12 cellular contexts compared by ENCODE assay signal in genomic region chr17:29257756-29258155, GRCh38. TPM values are rescaled to one million over a fixed set of nuclear protein-coding genes. Genes with fewer than 3 reads are reported as not detected.
DNase-seq lines count a peak whose midpoint lies in the region; ATAC-seq and TF ChIP-seq lines count a peak whose summit lies in the region.
"Had no signal": no experiment of that assay in that cellular context is flagged by ENCODE, and none has a peak within 500 bp of the region (broad histone marks: within the 10 kb centered on the region; RNA-seq: fewer than 3 reads in every experiment).

No MANE protein-coding gene starts in this region.

- no peak overlapping the region for H3K4me3 ChIP-seq in SK-N-MC
- no peak overlapping the region for H3K4me3 ChIP-seq in fibroblast of villous mesenchyme (ENCODE audit: low read depth, low read length)
- H3K4me3 ChIP-seq: SJCRH30 had no signal

- H3K4me1 Mint-ChIP-seq in stimulated activated naive B cell treated with anti-CD40 and anti-IgM and Interleukin-4, amounts not matched to agents 10 μg/mL and 1 μg/mL and 100 μg/mL, for 72 hours: peaks cover 3 to 9% of the 10 kb centered on the region in 2 donors
- H3K4me1 Mint-ChIP-seq in type B pancreatic cell (ENCODE audit: unreplicated experiment): peaks cover 3% of the 10 kb centered on the region

- H3K36me3 Mint-ChIP-seq in stimulated activated naive B cell treated with anti-CD40 and anti-IgM and Interleukin-4, amounts not matched to agents 10 μg/mL and 1 μg/mL and 100 μg/mL, for 72 hours: peaks cover 9 to 21% of the 10 kb centered on the region in 2 donors
- H3K36me3 Mint-ChIP-seq in type B pancreatic cell: peaks cover 11% of the 10 kb centered on the region

- no peaks in the 10 kb centered on the region for H3K9me3 Mint-ChIP-seq in stimulated activated naive B cell treated with anti-CD40 and anti-IgM and Interleukin-4, amounts not matched to agents 10 μg/mL and 1 μg/mL and 100 μg/mL, for 72 hours
- H3K9me3 Mint-ChIP-seq in type B pancreatic cell: no peaks in the 10 kb centered on the region

- peak; percentile 58 for DNase-seq in HCEC 1CT
- no peak for DNase-seq in SK-N-MC (ENCODE audit: low read depth, low spot score)
- peak; percentile 79 for DNase-seq in fibroblast of villous mesenchyme (ENCODE audit: low read depth)
- no peak for DNase-seq in stimulated activated naive B cell treated with anti-CD40 and anti-IgM and Interleukin-4, amounts not matched to agents 10 μg/mL and 1 μg/mL and 100 μg/mL, for 72 hours
- DNase-seq in kidney glomerular epithelial cell (lab: John Stamatoyannopoulos, UW): no peak
- no peak for DNase-seq in DMS79 (lab: John Stamatoyannopoulos, UW)
- DNase-seq in type B pancreatic cell (ENCODE audit: extremely low spot score, unreplicated experiment): no peak
- DNase-seq: DMS153, Kasumi-1, SJCRH30 had no signal

- H3K9ac ChIP-seq in SK-N-MC (ENCODE audit: insufficient read length): no peak overlapping the region

- no peak overlapping the region for H3K4me3 Mint-ChIP-seq in stimulated activated naive B cell treated with anti-CD40 and anti-IgM and Interleukin-4, amounts not matched to agents 10 μg/mL and 1 μg/mL and 100 μg/mL, for 72 hours
- no peak overlapping the region for H3K4me3 Mint-ChIP-seq in type B pancreatic cell

- peaks cover 68% of the 10 kb centered on the region for H3K36me3 ChIP-seq in SK-N-MC (ENCODE audit: insufficient read depth, low read length)

- no peaks in the 10 kb centered on the region for H3K9me3 ChIP-seq in SK-N-MC (ENCODE audit: low read depth, low read length)
- H3K9me3 ChIP-seq: SJCRH30 had no signal

- no peaks in the 10 kb centered on the region for H3K27me3 Mint-ChIP-seq in stimulated activated naive B cell treated with anti-CD40 and anti-IgM and Interleukin-4, amounts not matched to agents 10 μg/mL and 1 μg/mL and 100 μg/mL, for 72 hours
- H3K27me3 Mint-ChIP-seq in type B pancreatic cell: no peaks in the 10 kb centered on the region

- TF ChIP-seq CTCF in fibroblast of villous mesenchyme (IDR thresholded peaks at IDR 0.05; ENCODE audit: insufficient read depth, low read depth, low read length) (no peak), type B pancreatic cell (conservative IDR thresholded peaks at IDR 0.05) (no peak)

- H3K27ac Mint-ChIP-seq in stimulated activated naive B cell treated with anti-CD40 and anti-IgM and Interleukin-4, amounts not matched to agents 10 μg/mL and 1 μg/mL and 100 μg/mL, for 72 hours: peak overlapping the region; percentile 14
- no peak overlapping the region for H3K27ac Mint-ChIP-seq in type B pancreatic cell

- ATAC-seq in stimulated activated naive B cell treated with anti-CD40 and anti-IgM and Interleukin-4, amounts not matched to agents 10 μg/mL and 1 μg/mL and 100 μg/mL, for 72 hours (replicated peaks): no peak

- peak overlapping the region; percentile 28; the same call in 1 of the 2 replicates for H3K27ac ChIP-seq in SK-N-MC
- H3K27ac ChIP-seq: epithelial cell of prostate, SJCRH30 had no signal

RNA-seq across cellular contexts. Expression of gene CRYBA1, which starts 11.1 kb away (rescaled TPM):
- 0.43 TPM in 1 of 2 replicates, not detected in the other for total RNA-seq in fibroblast of villous mesenchyme
- total RNA-seq in type B pancreatic cell (ENCODE audit: low replicate concordance): 1.4 TPM in 1 of 2 replicates, not detected in the other
- total RNA-seq: NCI-H460, SJCRH30 had no signal

RNA-seq across cellular contexts. Expression of gene NUFIP2, which starts 36.2 kb away (rescaled TPM):
- 39.0 and 67.4 TPM in 2 replicates for total RNA-seq in fibroblast of villous mesenchyme
- 56.0 and 63.6 TPM in 2 replicates for total RNA-seq in type B pancreatic cell (ENCODE audit: low replicate concordance)

Comparison
In these comparisons a context has a peak if more than half of its experiments do, and no peak if none do; other contexts are left out.
1. DNase-seq: peak in HCEC 1CT (single experiment) and fibroblast of villous mesenchyme (single experiment); none in SK-N-MC (single experiment), stimulated activated naive B cell treated with anti-CD40 and anti-IgM and Interleukin-4, amounts not matched to agents 10 μg/mL and 1 μg/mL and 100 μg/mL, for 72 hours (single experiment), kidney glomerular epithelial cell (single experiment), DMS79 (single experiment) and type B pancreatic cell (single experiment).